ENCODE assay signal across 20 cellular contexts in the genomic region with DNA sequence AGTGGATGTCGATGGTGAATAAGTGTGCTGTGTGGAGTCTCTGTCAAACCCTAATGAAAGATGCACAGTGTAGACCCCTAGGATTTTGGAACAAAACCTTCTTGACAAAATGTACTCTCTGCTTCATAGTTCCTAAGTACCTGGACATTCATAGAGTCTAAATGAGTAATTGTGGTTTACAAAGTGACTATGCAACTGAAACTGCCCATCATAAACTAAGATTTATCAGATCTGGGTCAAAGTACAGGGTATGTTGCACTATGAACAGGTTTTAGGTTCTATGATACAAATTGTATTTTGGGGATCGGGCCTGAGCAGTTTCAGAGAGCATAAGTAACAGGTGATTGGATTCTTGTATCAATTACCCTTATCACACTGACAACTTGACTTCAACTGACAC.
"Had no signal": no experiment of that assay in that cellular context is flagged by ENCODE, and none has a peak within 500 bp of the region (broad histone marks: within the 10 kb centered on the region; RNA-seq: fewer than 3 reads in every experiment).

No MANE protein-coding gene starts in this region.

- H3K4me3 ChIP-seq: esophagus muscularis mucosa, sigmoid colon, thyroid gland had no signal

- H3K9me3 ChIP-seq: esophagus muscularis mucosa, sigmoid colon, thyroid gland had no signal

- H3K27ac ChIP-seq: brain microvascular endothelial cell, esophagus muscularis mucosa, sigmoid colon, thyroid gland had no signal

- DNase-seq: activated CD4-positive, alpha-beta T cell treated with anti-CD3 and anti-CD28 coated beads, Interleukin-2, amount 10 ng/mL, durations not matched to agents 7 days and 5 days; activated CD8-positive, alpha-beta memory T cell treated with anti-CD3 and anti-CD28 coated beads for 24 hours; activated CD8-positive, alpha-beta memory T cell treated with anti-CD3 and anti-CD28 coated beads, Interleukin-2, amount 50 U/mL, for 48 hours; activated effector memory CD4-positive, alpha-beta T cell treated with anti-CD3 and anti-CD28 coated beads, Interleukin-2, amount 50 U/mL, for 16 hours; activated naive CD4-positive, alpha-beta T cell treated with anti-CD3 and anti-CD28 coated beads, Interleukin-2, amount 50 U/mL, for 16 hours; activated T-cell treated with anti-CD3 and anti-CD28 coated beads, Interleukin-2, amount 50 U/mL, for 48 hours; aorta; brain microvascular endothelial cell; cerebellar nuclear complex; effector CD4-positive, alpha-beta T cell; midbrain; nephron progenitor cell; nucleus accumbens; sigmoid colon; stimulated activated CD8-positive, alpha-beta memory T cell treated with anti-CD3 and anti-CD28 coated beads, Interleukin-4, amount 100 ng/mL, for 48 hours; stimulated activated naive CD4-positive, alpha-beta T cell treated with Interleukin-2 at 50 U/mL for 16 hours; thyroid gland had no signal

- H3K4me1 ChIP-seq: thyroid gland had no signal

- H3K27me3 ChIP-seq: brain microvascular endothelial cell, esophagus muscularis mucosa, sigmoid colon, thyroid gland had no signal

- H3K36me3 ChIP-seq: brain microvascular endothelial cell, esophagus muscularis mucosa, sigmoid colon, thyroid gland had no signal

- ATAC-seq: activated CD4-positive, CD25-positive, alpha-beta regulatory T cell treated with anti-CD3 and anti-CD28 coated beads, Interleukin-2, amount 50 U/mL, for 24 hours; left lobe of liver had no signal
